In genomic region chr1:50860256-50860655, GRCh38 we compare ENCODE assay signal across 22 cellular contexts.
"Had no signal": no experiment of that assay in that cellular context is flagged by ENCODE, and none has a peak within 500 bp of the region (broad histone marks: within the 10 kb centered on the region; RNA-seq: fewer than 3 reads in every experiment).

No MANE protein-coding gene starts in this region.

- DNase-seq: colonic mucosa; cortex of kidney; dermis blood vessel endothelial cell; dorsolateral prefrontal cortex; effector CD4-positive, alpha-beta T cell; effector CD8-positive, alpha-beta T cell; effector memory CD4-positive, alpha-beta T cell; effector memory CD8-positive, alpha-beta T cell; endodermal cell; erythroblast; esophagus squamous epithelium; foreskin fibroblast; foreskin keratinocyte; foreskin melanocyte; gastrocnemius medialis; glutamatergic neuron; head of caudate nucleus; heart left ventricle; heart right ventricle had no signal

- H3K4me1 Mint-ChIP-seq: endodermal cell had no signal

- H3K27me3 Mint-ChIP-seq: dendritic cell treated with granulocyte-macrophage colony-stimulating factor and Interleukin-4, amounts not matched to agents 40 ng/mL and 50 ng/mL, for 4 days; effector memory CD8-positive, alpha-beta T cell had no signal

- H3K27ac Mint-ChIP-seq: dendritic cell treated with granulocyte-macrophage colony-stimulating factor and Interleukin-4, amounts not matched to agents 40 ng/mL and 50 ng/mL, for 4 days; effector memory CD8-positive, alpha-beta T cell; endodermal cell had no signal

- H3K4me3 Mint-ChIP-seq: dendritic cell treated with granulocyte-macrophage colony-stimulating factor and Interleukin-4, amounts not matched to agents 40 ng/mL and 50 ng/mL, for 4 days; effector memory CD8-positive, alpha-beta T cell; endodermal cell had no signal

- ATAC-seq: effector memory CD8-positive, alpha-beta T cell; esophagus mucosa; foreskin keratinocyte; gastrocnemius medialis; gastroesophageal sphincter; heart left ventricle; heart right ventricle had no signal
